Comparison of ENCODE assay signal across 22 cellular contexts in genomic region chr18:69365658-69366057, GRCh38. TPM values are rescaled to one million over a fixed set of nuclear protein-coding genes. Genes with fewer than 3 reads are reported as not detected.
DNase-seq lines count a peak whose midpoint lies in the region; ATAC-seq and TF ChIP-seq lines count a peak whose summit lies in the region.
"Had no signal": no experiment of that assay in that cellular context is flagged by ENCODE, and none has a peak within 500 bp of the region (broad histone marks: within the 10 kb centered on the region; RNA-seq: fewer than 3 reads in every experiment).

No MANE protein-coding gene starts in this region.

- H3K18ac ChIP-seq in mesendoderm (ENCODE audit: low read length), result no peak overlapping the region

- H3K36me3 ChIP-seq in mesendoderm (ENCODE audit: control insufficient read depth, insufficient read depth, low read length) (no peaks in the 10 kb centered on the region), lower lobe of right lung (no peaks in the 10 kb centered on the region)

- H3K4me3 ChIP-seq in mesendoderm (ENCODE audit: low read length) (no peak overlapping the region), lower lobe of right lung (no peak overlapping the region)
- H3K4me3 ChIP-seq: GM23248 had no signal

- intact Hi-C loops in lower lobe of right lung (cut with DNase I), result no loop called here

- no peaks in the 10 kb centered on the region for H3K4me1 Mint-ChIP-seq in WTC11
- H3K4me1 Mint-ChIP-seq: CD4-positive, CD25-positive, alpha-beta regulatory T cell had no signal

- no peak overlapping the region for H3K4me3 Mint-ChIP-seq in WTC11
- H3K4me3 Mint-ChIP-seq: CD4-positive, CD25-positive, alpha-beta regulatory T cell; HFFc6 had no signal

- H3K27me3 Mint-ChIP-seq in WTC11 (ENCODE audit: low read depth), result no peaks in the 10 kb centered on the region
- H3K27me3 Mint-ChIP-seq: CD4-positive, CD25-positive, alpha-beta regulatory T cell had no signal

- no peak overlapping the region for H4K5ac ChIP-seq in mesendoderm (ENCODE audit: low read length)

- H3K79me1 ChIP-seq in mesendoderm (ENCODE audit: low read length), result no peaks in the 10 kb centered on the region

- no peak overlapping the region for H2AK5ac ChIP-seq in mesendoderm (ENCODE audit: low read length)

- H3K56ac ChIP-seq in mesendoderm (ENCODE audit: low read length), result no peak overlapping the region

- H2BK15ac ChIP-seq in mesendoderm (replicated peaks; ENCODE audit: low read depth), result no peak overlapping the region

- no peak overlapping the region for H3K9ac ChIP-seq in mesendoderm (ENCODE audit: low read length)
- H3K9ac ChIP-seq: GM23248 had no signal

- TF ChIP-seq CTCF in WTC11 (IDR thresholded peaks at IDR 0.05) (no peak), lower lobe of right lung (IDR thresholded peaks at IDR 0.05) (no peak)

- no peaks in the 10 kb centered on the region for H3K27me3 ChIP-seq in mesendoderm (ENCODE audit: insufficient read depth, low read length, poor library complexity)
- no peaks in the 10 kb centered on the region for H3K27me3 ChIP-seq in lower lobe of right lung (ENCODE audit: low read depth)

- ATAC-seq in WTC11 (peak; percentile 91), HG03159 (IDR thresholded peaks at IDR 0.05; ENCODE audit: unreplicated experiment) (no peak), lower lobe of right lung (no peak)

- no CpG with 5 or more reads among the region's 4 CpGs for WGBS in mesendoderm (ENCODE audit: extremely low coverage, insufficient coverage, low lambda C conversion rate)

- no peak overlapping the region for H3K23ac ChIP-seq in mesendoderm (ENCODE audit: low read length)

- H3K9me3 ChIP-seq in lower lobe of right lung, result no peaks in the 10 kb centered on the region

- H3K27ac Mint-ChIP-seq in WTC11, result no peak overlapping the region
- H3K27ac Mint-ChIP-seq: CD4-positive, CD25-positive, alpha-beta regulatory T cell; HFFc6 had no signal

- POLR2A ChIA-PET in WTC11 (lab: Charles Lee), result no interaction called here

- CTCF ChIA-PET in WTC11 (lab: Charles Lee), result interaction anchor here (0.7 kb wide), 1 partner anchor 16 kb away, joined by 3 read pairs; no protein-coding TSS in a partner anchor

- H2BK120ac ChIP-seq in mesendoderm (ENCODE audit: low read depth, low read length), result no peak overlapping the region

- H3K27ac ChIP-seq in mesendoderm (ENCODE audit: low read depth, low read length), result no peak overlapping the region
- H3K27ac ChIP-seq in lower lobe of right lung, result no peak overlapping the region
- H3K27ac ChIP-seq: 22Rv1, GM23248, HL-60 had no signal

- H2BK5ac ChIP-seq in mesendoderm (ENCODE audit: low read length), result no peak overlapping the region

- peaks cover 12% of the 10 kb centered on the region for H3K9me3 Mint-ChIP-seq in WTC11

- no peaks in the 10 kb centered on the region for H3K79me2 ChIP-seq in mesendoderm (ENCODE audit: control insufficient read depth, insufficient read depth, low read length)

- H3K4ac ChIP-seq in mesendoderm (ENCODE audit: low read depth, low read length), result no peak overlapping the region

- DNase-seq in DMS53 (lab: John Stamatoyannopoulos, UW), result peak; percentile 35
- no peak for DNase-seq in DMS53 treated with DMSO at 0.1 percent for 48 hours (lab: John Stamatoyannopoulos, UW; ENCODE audit: unreplicated experiment)
- DNase-seq in WTC11 (ENCODE audit: low spot score), result peak; percentile 27
- DNase-seq in mesendoderm, result peak; percentile 66
- no peak for DNase-seq in SHP77 (lab: John Stamatoyannopoulos, UW)
- DNase-seq in lower lobe of right lung, result no peak
- DNase-seq in stimulated activated CD4-positive, alpha-beta T cell treated with anti-CD3 and anti-CD28 coated beads, Interleukin-4, amount 100 ng/mL, for 24 hours, result no peak
- DNase-seq: AML-193; CD4-positive, CD25-positive, alpha-beta regulatory T cell; COR-L47; DMS 273 treated with DMSO at 0.1 percent for 48 hours; GF-D8; GM23248; HFFc6; IMR-90; NCI-H187; NCI-H2107; NCI-H510A; NCI-H774 had no signal

- H3K4me2 ChIP-seq in mesendoderm (ENCODE audit: low read length), result no peak overlapping the region

- no peak overlapping the region for H4K8ac ChIP-seq in mesendoderm (ENCODE audit: low read depth, low read length)

- H3K4me1 ChIP-seq in mesendoderm (ENCODE audit: control insufficient read depth, low read depth, low read length), result no peaks in the 10 kb centered on the region
- H3K4me1 ChIP-seq in lower lobe of right lung, result no peaks in the 10 kb centered on the region

- H3K36me3 Mint-ChIP-seq in WTC11, result peaks cover 4% of the 10 kb centered on the region
- H3K36me3 Mint-ChIP-seq: CD4-positive, CD25-positive, alpha-beta regulatory T cell had no signal

TF ChIP-seq in WTC11, 78 proteins besides CTCF, POLR2A, EP300 and RAD21 (continues in another document):
- TF ChIP-seq ATF1 (CRISPR knock-in tag; IDR thresholded peaks at IDR 0.05) (no peak), IRF2 (CRISPR knock-in tag; IDR thresholded peaks at IDR 0.05; ENCODE audit: borderline replicate concordance, low read depth) (no peak), NFATC4 (CRISPR knock-in tag; IDR thresholded peaks at IDR 0.05) (no peak), E2F4 (CRISPR knock-in tag; IDR thresholded peaks at IDR 0.05; ENCODE audit: borderline replicate concordance, low read depth) (no peak), RORB (CRISPR knock-in tag; IDR thresholded peaks at IDR 0.05) (no peak), ZNF512 (CRISPR knock-in tag; IDR thresholded peaks at IDR 0.05; ENCODE audit: borderline replicate concordance) (no peak), MLX (CRISPR knock-in tag; IDR thresholded peaks at IDR 0.05) (no peak), AR (CRISPR knock-in tag; IDR thresholded peaks at IDR 0.05) (no peak)

RNA-seq across cellular contexts. Expression of gene DOK6, which starts 35.0 kb away (rescaled TPM):
- 0.48 to 4.1 TPM (median 2.5 TPM) in 3 replicates for total RNA-seq in WTC11 (2021)
- 0.38 TPM for polyA plus RNA-seq in mesendoderm (2013, experiment 1 of 2)
- polyA plus RNA-seq in mesendoderm (2013, experiment 2 of 2), result 0.22 TPM
- total RNA-seq in lower lobe of right lung, result 3.2 TPM
- total RNA-seq: CD4-positive, CD25-positive, alpha-beta regulatory T cell; HFFc6 had no signal

Comparison
In these comparisons a context has a peak if more than half of its experiments do, and no peak if none do; other contexts are left out.
1. DNase-seq: peak in DMS53 (single experiment), WTC11 (single experiment) and mesendoderm (single experiment); none in DMS53 treated with DMSO at 0.1 percent for 48 hours (single experiment), SHP77 (0 of 2), lower lobe of right lung (single experiment) and stimulated activated CD4-positive, alpha-beta T cell treated with anti-CD3 and anti-CD28 coated beads, Interleukin-4, amount 100 ng/mL, for 24 hours (single experiment).